Comparison of ENCODE assay signal across 14 cellular contexts in the genomic region with DNA sequence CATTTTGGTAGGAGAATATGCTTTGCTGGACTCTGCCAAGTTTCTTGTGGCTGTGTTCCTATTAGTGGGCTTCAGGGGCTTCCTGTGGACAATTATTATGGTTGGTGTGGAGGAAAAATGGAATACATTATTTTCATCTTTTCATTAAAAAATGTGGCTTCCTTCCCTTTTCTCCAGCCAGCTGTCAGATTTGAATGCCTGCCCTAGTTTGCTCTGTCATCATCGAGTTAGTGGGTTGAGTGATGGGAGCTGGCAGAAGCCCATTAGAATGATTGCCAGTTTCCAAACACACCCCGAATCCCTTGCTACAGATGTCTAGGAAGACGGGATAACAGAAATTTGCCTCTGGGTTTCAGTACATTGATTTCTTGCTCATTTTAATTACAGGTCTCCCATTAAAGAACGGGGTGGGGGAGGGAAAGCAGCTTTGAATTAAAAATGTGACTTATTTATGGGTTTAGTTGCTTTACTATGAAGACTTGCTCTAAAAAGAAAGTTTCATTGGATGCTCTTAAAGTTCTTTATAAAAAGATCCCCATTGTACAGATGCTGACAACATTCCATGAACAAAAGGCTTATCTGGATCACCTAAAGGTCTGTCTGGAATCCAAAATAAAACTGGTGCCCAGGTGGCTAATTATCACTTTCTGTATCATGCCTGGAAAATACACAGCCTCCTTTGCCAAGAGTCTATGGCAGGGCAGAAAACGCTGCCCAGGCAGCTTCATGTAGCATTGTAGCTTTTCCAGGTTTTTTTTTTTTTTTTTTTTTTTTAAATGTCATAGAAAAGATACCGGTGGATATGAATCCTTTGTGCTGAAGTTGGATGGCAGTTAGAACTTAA.
DNase-seq lines count a peak whose midpoint lies in the region; ATAC-seq, FAIRE-seq and TF ChIP-seq lines count a peak whose summit lies in the region.
"Had no signal": no experiment of that assay in that cellular context is flagged by ENCODE, and none has a peak within 500 bp of the region (broad histone marks: within the 10 kb centered on the region; RNA-seq: fewer than 3 reads in every experiment).

No MANE protein-coding gene starts in this region.

- H3K9me3 ChIP-seq in CD8-positive, alpha-beta T cell (ENCODE audit: low read length), result no peaks in the 10 kb centered on the region
- H3K9me3 ChIP-seq in keratinocyte (ENCODE audit: control insufficient read depth, low read depth, low read length), result no peaks in the 10 kb centered on the region
- H3K9me3 ChIP-seq in mucosa of descending colon, result no peaks in the 10 kb centered on the region
- H3K9me3 ChIP-seq: gastroesophageal sphincter had no signal

- H3K9me3 Mint-ChIP-seq in CD8-positive, alpha-beta T cell, result no peaks in the 10 kb centered on the region
- H3K9me3 Mint-ChIP-seq: dendritic cell treated with granulocyte-macrophage colony-stimulating factor and Interleukin-4, amounts not matched to agents 40 ng/mL and 50 ng/mL, for 4 days; stimulated activated naive B cell treated with anti-CD40 and anti-IgM and Interleukin-4, amounts not matched to agents 10 μg/mL and 1 μg/mL and 100 μg/mL, for 72 hours had no signal

- H3K4me2 ChIP-seq in keratinocyte (ENCODE audit: control insufficient read depth, extremely low read depth, insufficient read depth, low read depth, low read length), result peak overlapping the region; percentile 77

- POLR2A ChIA-PET in CD8-positive, alpha-beta T cell (lab: Charles Lee), result no interaction called here

- no peaks in the 10 kb centered on the region for H3K27me3 Mint-ChIP-seq in CD8-positive, alpha-beta T cell (ENCODE audit: low read depth)

- no peak overlapping the region for H3K27ac ChIP-seq in CD8-positive, alpha-beta T cell (ENCODE audit: low read depth, low read length)
- peak overlapping the region; percentile 79; the same call in 1 of the 2 replicates for H3K27ac ChIP-seq in VCaP
- no peak overlapping the region for H3K27ac ChIP-seq in keratinocyte (ENCODE audit: control insufficient read depth, insufficient read depth, low read length)
- H3K27ac ChIP-seq: gastroesophageal sphincter had no signal

- peaks cover 80% of the 10 kb centered on the region for H3K4me1 Mint-ChIP-seq in CD8-positive, alpha-beta T cell (ENCODE audit: low read depth)

- peaks cover 2% of the 10 kb centered on the region for H3K79me2 ChIP-seq in keratinocyte (ENCODE audit: control insufficient read depth, insufficient read depth, low read length)

- FAIRE-seq in keratinocyte (lab: Jason Lieb, UNC), result no peak

- H3K36me3 ChIP-seq in CD8-positive, alpha-beta T cell (ENCODE audit: insufficient read depth, low read length), result no peaks in the 10 kb centered on the region
- H3K36me3 ChIP-seq in keratinocyte (ENCODE audit: control insufficient read depth in 2 of 2, extremely low read depth in 1 of 2, insufficient read depth in 2 of 2, low read length in 2 of 2), result no peaks in the 10 kb centered on the region
- no peaks in the 10 kb centered on the region for H3K36me3 ChIP-seq in mucosa of descending colon (ENCODE audit: low read depth)
- H3K36me3 ChIP-seq: gastroesophageal sphincter had no signal

- no peak overlapping the region for H3K4me3 ChIP-seq in CD8-positive, alpha-beta T cell (ENCODE audit: low read depth, low read length)
- H3K4me3 ChIP-seq in keratinocyte (ENCODE audit: control insufficient read depth in 2 of 3, extremely low read depth in 1 of 3, insufficient read depth in 2 of 3, low read depth in 1 of 3, low read length in 3 of 3), result peak overlapping the region in 2 of 3 experiments; percentile 3 to 24
- no peak overlapping the region for H3K4me3 ChIP-seq in mucosa of descending colon
- H3K4me3 ChIP-seq: gastroesophageal sphincter had no signal

- no peaks in the 10 kb centered on the region for H3K36me3 Mint-ChIP-seq in CD8-positive, alpha-beta T cell
- H3K36me3 Mint-ChIP-seq: stimulated activated naive B cell treated with anti-CD40 and anti-IgM and Interleukin-4, amounts not matched to agents 10 μg/mL and 1 μg/mL and 100 μg/mL, for 72 hours had no signal

- ATAC-seq in CD8-positive, alpha-beta T cell, result no peak
- ATAC-seq in GM18873 (IDR thresholded peaks at IDR 0.05; ENCODE audit: low FRiP score, unreplicated experiment) (no peak), GM18867 (IDR thresholded peaks at IDR 0.05; ENCODE audit: unreplicated experiment) (no peak), mucosa of descending colon (no peak)
- ATAC-seq: gastroesophageal sphincter; stimulated activated naive B cell treated with anti-CD40 and anti-IgM and Interleukin-4, amounts not matched to agents 10 μg/mL and 1 μg/mL and 100 μg/mL, for 72 hours had no signal

- peak overlapping the region; percentile 79 for H3K4me3 Mint-ChIP-seq in CD8-positive, alpha-beta T cell
- H3K4me3 Mint-ChIP-seq: dendritic cell treated with granulocyte-macrophage colony-stimulating factor and Interleukin-4, amounts not matched to agents 40 ng/mL and 50 ng/mL, for 4 days; stimulated activated naive B cell treated with anti-CD40 and anti-IgM and Interleukin-4, amounts not matched to agents 10 μg/mL and 1 μg/mL and 100 μg/mL, for 72 hours had no signal

- peak overlapping the region; percentile 17 for H2AFZ ChIP-seq in keratinocyte (ENCODE audit: control insufficient read depth, low read length)

- no peaks in the 10 kb centered on the region for H3K27me3 ChIP-seq in CD8-positive, alpha-beta T cell (ENCODE audit: insufficient read depth, low read length)
- H3K27me3 ChIP-seq in keratinocyte (ENCODE audit: control insufficient read depth, extremely low read depth, insufficient read depth, low read length), result no peaks in the 10 kb centered on the region
- H3K27me3 ChIP-seq: gastroesophageal sphincter had no signal

- intact Hi-C loops in CD8-positive, alpha-beta T cell (cut with DNase I, micrococcal nuclease), result no loop called here
- intact Hi-C loops in mucosa of descending colon (cut with DNase I, micrococcal nuclease), result no loop called here

- H3K4me1 ChIP-seq in CD8-positive, alpha-beta T cell (ENCODE audit: insufficient read depth, low read length), result peaks cover 77% of the 10 kb centered on the region
- H3K4me1 ChIP-seq in keratinocyte (ENCODE audit: control insufficient read depth, extremely low read depth, insufficient read depth, low read length) (peaks cover 18% of the 10 kb centered on the region), mucosa of descending colon (ENCODE audit: low read depth) (peaks cover 13% of the 10 kb centered on the region)

- dilution Hi-C loops in keratinocyte (cut with MboI; ENCODE audit: extremely low pct_ligation_motif_present, low sequenced_read_pairs), result no loop called here

- H3K9ac ChIP-seq in keratinocyte (ENCODE audit: control insufficient read depth, extremely low read depth, insufficient read depth, low read length), result no peak overlapping the region

- CTCF ChIA-PET in CD8-positive, alpha-beta T cell (lab: Charles Lee), result interaction anchor here (1.4 kb wide), 1 partner anchor 161 kb away, joined by 3 read pairs; no protein-coding TSS in a partner anchor

- no peak for DNase-seq in CD8-positive, alpha-beta T cell
- DNase-seq in Kasumi-1 (lab: John Stamatoyannopoulos, UW) (peak; percentile 49 to 59), keratinocyte (ENCODE audit: low read depth, low spot score) (no peak), mucosa of descending colon (no peak)
- no peak for DNase-seq in activated CD4-positive, CD25-positive, alpha-beta regulatory T cell (lab: John Stamatoyannopoulos, UW)
- DNase-seq: left cardiac atrium; occipital lobe; stimulated activated naive B cell treated with anti-CD40 and anti-IgM and Interleukin-4, amounts not matched to agents 10 μg/mL and 1 μg/mL and 100 μg/mL, for 72 hours; T-helper 9 cell had no signal

- no peak for TF ChIP-seq CTCF in CD8-positive, alpha-beta T cell (IDR thresholded peaks at IDR 0.05)
- TF ChIP-seq CTCF in VCaP (conservative IDR thresholded peaks at IDR 0.05) (no peak), keratinocyte (optimal IDR thresholded peaks at IDR 0.05 in 1 of 3, IDR thresholded peaks at IDR 0.05 in 1 of 3, conservative IDR thresholded peaks at IDR 0.05 in 1 of 3; ENCODE audit: extremely low read depth in 1 of 3, insufficient read depth in 2 of 3, low read length in 3 of 3) (no peak), mucosa of descending colon (IDR thresholded peaks at IDR 0.05) (no peak)

- H3K27ac Mint-ChIP-seq in CD8-positive, alpha-beta T cell, result peak overlapping the region; percentile 91
- H3K27ac Mint-ChIP-seq: dendritic cell treated with granulocyte-macrophage colony-stimulating factor and Interleukin-4, amounts not matched to agents 40 ng/mL and 50 ng/mL, for 4 days; stimulated activated naive B cell treated with anti-CD40 and anti-IgM and Interleukin-4, amounts not matched to agents 10 μg/mL and 1 μg/mL and 100 μg/mL, for 72 hours had no signal

- H4K20me1 ChIP-seq in keratinocyte (ENCODE audit: control insufficient read depth, extremely low read depth, insufficient read depth, low read length), result no peaks in the 10 kb centered on the region

- H3K9me1 ChIP-seq in keratinocyte (ENCODE audit: control insufficient read depth, extremely low read depth, insufficient read depth, low read length), result no peaks in the 10 kb centered on the region

Comparison
In these comparisons a context has a peak if more than half of its experiments do, and no peak if none do; other contexts are left out.
1. DNase-seq: peak in Kasumi-1 (2 of 2); none in CD8-positive, alpha-beta T cell (0 of 7), keratinocyte (single experiment), activated CD4-positive, CD25-positive, alpha-beta regulatory T cell (0 of 4) and mucosa of descending colon (0 of 3).
2. H3K4me3 ChIP-seq: peak in keratinocyte (2 of 3); none in CD8-positive, alpha-beta T cell (single experiment) and mucosa of descending colon (single experiment).